In the genomic region with DNA sequence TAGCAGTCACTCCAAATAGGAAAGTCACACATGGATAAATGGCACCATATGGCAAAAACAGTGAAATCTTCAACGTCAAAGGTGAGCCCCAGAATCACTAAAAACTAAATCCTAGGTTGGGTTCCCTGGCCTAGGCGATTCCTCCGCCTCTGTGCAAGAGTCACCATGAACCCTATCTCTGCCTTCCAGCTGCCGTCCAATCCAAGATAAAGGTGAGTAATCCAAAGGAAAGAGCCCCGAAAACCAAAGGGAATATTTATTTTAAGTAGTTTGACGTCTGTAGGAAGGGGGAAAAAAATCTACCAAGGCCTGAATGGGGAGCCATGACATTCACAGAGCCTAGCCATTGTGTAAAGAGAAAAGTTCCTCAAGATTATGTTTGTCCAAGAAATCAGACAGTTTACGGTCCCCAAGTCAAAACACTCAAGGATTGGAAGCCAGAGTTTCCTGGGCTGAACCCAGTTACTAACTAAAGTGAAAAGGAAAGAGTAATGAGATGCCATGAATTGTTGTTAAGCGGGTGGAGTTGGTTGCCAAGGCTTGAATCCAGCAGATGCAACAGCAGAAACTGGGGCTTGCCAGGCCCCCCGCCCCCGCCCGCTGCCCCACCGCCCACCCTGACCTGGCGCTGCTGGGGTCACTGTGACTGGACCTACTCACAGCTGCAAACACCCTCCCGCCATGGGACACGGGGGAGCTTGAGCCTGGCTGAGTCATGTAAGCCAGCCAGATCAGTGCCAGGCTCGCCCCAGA, we compare ENCODE assay signal across 13 cellular contexts. TPM values are rescaled to one million over a fixed set of nuclear protein-coding genes. Genes with fewer than 3 reads are reported as not detected.
DNase-seq lines count a peak whose midpoint lies in the region; ATAC-seq lines count a peak whose summit lies in the region.
"Had no signal": no experiment of that assay in that cellular context is flagged by ENCODE, and none has a peak within 500 bp of the region (broad histone marks: within the 10 kb centered on the region; RNA-seq: fewer than 3 reads in every experiment).

No MANE protein-coding gene starts in this region.

- POLR2A ChIA-PET in naive thymus-derived CD8-positive, alpha-beta T cell (lab: Charles Lee) = interaction anchor here (0.6 to 17.3 kb wide), 8 partner anchors 16 to 336 kb away, joined by 3 to 476 read pairs (median 38); no protein-coding TSS in a partner anchor

- H4K20me1 ChIP-seq in GM23248 (ENCODE audit: insufficient read depth) = no peaks in the 10 kb centered on the region

- ATAC-seq in stimulated activated naive CD8-positive, alpha-beta T cell treated with anti-CD3 and anti-CD28 coated beads, Interleukin-15, Interleukin-2, amounts not matched to agents 100 U/mL and 50 U/mL, for 24 hours = no peak
- no peak for ATAC-seq in activated T-helper 17 cell treated with anti-CD3 and anti-CD28 coated beads, Interleukin-2, amount 50 U/mL, for 72 hours (replicated peaks)
- ATAC-seq in naive thymus-derived CD8-positive, alpha-beta T cell = no peak

- H3K36me3 ChIP-seq in GM23248 (ENCODE audit: low read depth) = no peaks in the 10 kb centered on the region

- no peaks in the 10 kb centered on the region for H3K9me3 ChIP-seq in GM23248 (ENCODE audit: low read depth)

- no peaks in the 10 kb centered on the region for H3K9me2 ChIP-seq in GM23248 (ENCODE audit: insufficient read depth)

- H3K36me3 Mint-ChIP-seq in stimulated activated naive CD8-positive, alpha-beta T cell treated with anti-CD3 and anti-CD28 coated beads, Interleukin-15, Interleukin-2, amounts not matched to agents 100 ng/mL and 50 ng/mL, for 24 hours (ENCODE audit: low read depth) = no peaks in the 10 kb centered on the region
- H3K36me3 Mint-ChIP-seq in activated T-helper 17 cell treated with anti-CD3 and anti-CD28 coated beads, Interleukin-2, amount 50 U/mL, for 72 hours (ENCODE audit: low read depth) = no peaks in the 10 kb centered on the region
- H3K36me3 Mint-ChIP-seq in naive thymus-derived CD8-positive, alpha-beta T cell = no peaks in the 10 kb centered on the region

- no peaks in the 10 kb centered on the region for H3K27me3 Mint-ChIP-seq in stimulated activated naive CD8-positive, alpha-beta T cell treated with anti-CD3 and anti-CD28 coated beads, Interleukin-15, Interleukin-2, amounts not matched to agents 100 ng/mL and 50 ng/mL, for 24 hours
- H3K27me3 Mint-ChIP-seq in activated T-helper 17 cell treated with anti-CD3 and anti-CD28 coated beads, Interleukin-2, amount 50 U/mL, for 72 hours = no peaks in the 10 kb centered on the region
- H3K27me3 Mint-ChIP-seq in naive thymus-derived CD8-positive, alpha-beta T cell = no peaks in the 10 kb centered on the region

- no peak overlapping the region for H3K4me3 ChIP-seq in GM23248

- no peak overlapping the region for H3K9ac ChIP-seq in GM23248

- H3K4me1 ChIP-seq in GM23248 (ENCODE audit: insufficient read depth) = peaks cover 20% of the 10 kb centered on the region

- H3K9me3 Mint-ChIP-seq in stimulated activated naive CD8-positive, alpha-beta T cell treated with anti-CD3 and anti-CD28 coated beads, Interleukin-15, Interleukin-2, amounts not matched to agents 100 ng/mL and 50 ng/mL, for 24 hours = no peaks in the 10 kb centered on the region
- H3K9me3 Mint-ChIP-seq in activated T-helper 17 cell treated with anti-CD3 and anti-CD28 coated beads, Interleukin-2, amount 50 U/mL, for 72 hours = no peaks in the 10 kb centered on the region
- H3K9me3 Mint-ChIP-seq in naive thymus-derived CD8-positive, alpha-beta T cell = peaks cover 0 to 2% (median 0%) of the 10 kb centered on the region in 9 donors
- H3K9me3 Mint-ChIP-seq: endodermal cell had no signal

- H3K27me3 ChIP-seq in GM23248 (replicated peaks; ENCODE audit: insufficient read depth) = no peaks in the 10 kb centered on the region

- no peaks in the 10 kb centered on the region for H3F3A ChIP-seq in GM23248 (ENCODE audit: insufficient read depth)

- no peak for DNase-seq in stimulated activated naive CD8-positive, alpha-beta T cell treated with anti-CD3 and anti-CD28 coated beads, Interleukin-15, Interleukin-2, amounts not matched to agents 100 U/mL and 50 U/mL, for 24 hours
- no peak for DNase-seq in naive thymus-derived CD8-positive, alpha-beta T cell
- DNase-seq in NCI-H1417 (lab: John Stamatoyannopoulos, UW) (no peak), SIG-M5 (lab: John Stamatoyannopoulos, UW) (no peak), GM23248 (no peak)
- DNase-seq: activated CD4-positive, alpha-beta T cell treated with anti-CD3 and anti-CD28 coated beads for 1 hour; DND-41; foreskin fibroblast; mesenchymal stem cell; NCI-H1105 treated with DMSO at 0.1 percent for 48 hours had no signal

- peak overlapping the region; percentile 97 for H3K27ac Mint-ChIP-seq in stimulated activated naive CD8-positive, alpha-beta T cell treated with anti-CD3 and anti-CD28 coated beads, Interleukin-15, Interleukin-2, amounts not matched to agents 100 ng/mL and 50 ng/mL, for 24 hours
- peak overlapping the region; percentile 98 for H3K27ac Mint-ChIP-seq in activated T-helper 17 cell treated with anti-CD3 and anti-CD28 coated beads, Interleukin-2, amount 50 U/mL, for 72 hours
- peak overlapping the region; percentile 93 to 99 (median 98) for H3K27ac Mint-ChIP-seq in naive thymus-derived CD8-positive, alpha-beta T cell
- H3K27ac Mint-ChIP-seq: endodermal cell had no signal

- no peak overlapping the region for H3K27ac ChIP-seq in GM23248

- in situ Hi-C loops in GM23248 (cut with MboI) = loop anchor here (25.0 kb wide), 1 partner anchor 590 kb away; no protein-coding TSS in a partner anchor

- 92 to 94% methylated on average over 16 of the region's 16 CpGs for WGBS in GM23248 (ENCODE audit: low coverage in 1 of 2, low lambda C conversion rate in 2 of 2, missing lambda C conversion rate in 2 of 2), 2 experiments

- H2AFZ ChIP-seq in GM23248 = no peak overlapping the region

- peak overlapping the region; percentile 74 for H3K4me3 Mint-ChIP-seq in stimulated activated naive CD8-positive, alpha-beta T cell treated with anti-CD3 and anti-CD28 coated beads, Interleukin-15, Interleukin-2, amounts not matched to agents 100 ng/mL and 50 ng/mL, for 24 hours
- peak overlapping the region; percentile 81 for H3K4me3 Mint-ChIP-seq in activated T-helper 17 cell treated with anti-CD3 and anti-CD28 coated beads, Interleukin-2, amount 50 U/mL, for 72 hours
- H3K4me3 Mint-ChIP-seq in naive thymus-derived CD8-positive, alpha-beta T cell = peak overlapping the region in 9 of 10 donors; percentile 37 to 85 (median 74)
- H3K4me3 Mint-ChIP-seq: endodermal cell had no signal

- no peak overlapping the region for H3K4me2 ChIP-seq in GM23248 (ENCODE audit: unreplicated experiment)

- H3K4me1 Mint-ChIP-seq in stimulated activated naive CD8-positive, alpha-beta T cell treated with anti-CD3 and anti-CD28 coated beads, Interleukin-15, Interleukin-2, amounts not matched to agents 100 ng/mL and 50 ng/mL, for 24 hours (ENCODE audit: low read depth) = peaks cover 100% of the 10 kb centered on the region
- peaks cover 80% of the 10 kb centered on the region for H3K4me1 Mint-ChIP-seq in activated T-helper 17 cell treated with anti-CD3 and anti-CD28 coated beads, Interleukin-2, amount 50 U/mL, for 72 hours
- peaks cover 61 to 99% (median 98%) of the 10 kb centered on the region in 4 donors for H3K4me1 Mint-ChIP-seq in naive thymus-derived CD8-positive, alpha-beta T cell

- no peaks in the 10 kb centered on the region for H3K79me2 ChIP-seq in GM23248 (ENCODE audit: insufficient read depth)

RNA-seq across cellular contexts. Expression of a gene that starts 39.7 kb away (rescaled TPM):
- total RNA-seq in activated T-helper 17 cell treated with anti-CD3 and anti-CD28 coated beads, Interleukin-2, amount 50 U/mL, for 72 hours = 100 to 1,000 TPM; 309 to 471 TPM
- total RNA-seq in naive thymus-derived CD8-positive, alpha-beta T cell = 100 to 1,000 TPM; 925 to 962 TPM
- polyA plus RNA-seq in naive thymus-derived CD8-positive, alpha-beta T cell = 100 to 1,000 TPM; 407 to 433 (median 430) TPM
- 58.6 and 61.0 TPM in 2 replicates for total RNA-seq in GM23248 (2014; rRNA removed; shearing (Covaris generic))
- polyA plus RNA-seq in GM23248 (2016; fragmentation: Nextera tagmentation; extraction: Ambion mirVana) = 18.4 and 19.9 TPM in 2 replicates
